ENCODE assay signal across 24 cellular contexts in genomic region chr14:89775161-89775560, GRCh38.
DNase-seq lines count a peak whose midpoint lies in the region; ATAC-seq, FAIRE-seq and TF ChIP-seq lines count a peak whose summit lies in the region.
"Had no signal": no experiment of that assay in that cellular context is flagged by ENCODE, and none has a peak within 500 bp of the region (broad histone marks: within the 10 kb centered on the region; RNA-seq: fewer than 3 reads in every experiment).

No MANE protein-coding gene starts in this region.

- H3K9me3 ChIP-seq in DND-41 (ENCODE audit: insufficient read depth, low read length, severe bottlenecking), result peaks cover 2% of the 10 kb centered on the region
- H3K9me3 ChIP-seq: A549 had no signal

- H3K36me3 Mint-ChIP-seq in immature natural killer cell, result no peaks in the 10 kb centered on the region
- no peaks in the 10 kb centered on the region for H3K36me3 Mint-ChIP-seq in MCF 10A (ENCODE audit: insufficient read depth, unreplicated experiment)
- H3K36me3 Mint-ChIP-seq: CD14-positive monocyte; CD8-positive, alpha-beta memory T cell had no signal

- peaks cover 41% of the 10 kb centered on the region for H3K4me1 ChIP-seq in DND-41 (ENCODE audit: insufficient read depth, low read length)

- TF ChIP-seq CTCF in DND-41 (IDR thresholded peaks at IDR 0.05; ENCODE audit: borderline replicate concordance, extremely low read depth, low read length, poor library complexity, severe bottlenecking) (no peak), MCF 10A (IDR thresholded peaks at IDR 0.05; ENCODE audit: unreplicated experiment) (no peak)

- H3K4me3 ChIP-seq in DND-41 (ENCODE audit: low read depth in 1 of 2, low read length in 2 of 2), result no peak overlapping the region
- H3K4me3 ChIP-seq: A549 had no signal

- DNase-seq in DND-41, result no peak
- DNase-seq in dermis blood vessel endothelial cell, result peak; percentile 60
- no peak for DNase-seq in immature natural killer cell
- DNase-seq in MCF 10A (ENCODE audit: unreplicated experiment), result no peak
- no peak for DNase-seq in T-helper 1 cell
- no peak for DNase-seq in frontal cortex (ENCODE audit: low spot score in 2 of 2)
- DNase-seq: CD8-positive, alpha-beta memory T cell; DMS 273 treated with DMSO at 0.1 percent for 48 hours; DMS79; GF-D8; H7; KBM-7; MM.1S; NCI-H2029; NCI-H446 treated with DMSO at 0.1 percent for 48 hours; NCI-H526; NCI-H82; NK-92 treated with Interleukin-12 subunit alpha and Interleukin-12 subunit beta, amount 100 ng/mL, for 24 hours; PC-3 had no signal

- no peak for FAIRE-seq in frontal cortex (lab: Jason Lieb, UNC)
- FAIRE-seq: A549, GM12892, HTR-8/SVneo had no signal

- no peak overlapping the region for H2AFZ ChIP-seq in DND-41 (ENCODE audit: low read depth, low read length)

- H3K27ac ChIP-seq in DND-41 (ENCODE audit: low read length), result peak overlapping the region; percentile 94
- H3K27ac ChIP-seq: A549 had no signal

- H3K27ac Mint-ChIP-seq in immature natural killer cell (peak overlapping the region in 4 of 6 donors; percentile 20 to 69 (median 36)), MCF 10A (ENCODE audit: low read depth, unreplicated experiment) (no peak overlapping the region)

- BruUV-seq in MCF 10A (replicated peaks; lab: Mats Ljungman, UMichigan), result no TSS peak

- H3K4me3 Mint-ChIP-seq in immature natural killer cell, result no peak overlapping the region
- H3K4me3 Mint-ChIP-seq in MCF 10A (ENCODE audit: unreplicated experiment), result no peak overlapping the region
- H3K4me3 Mint-ChIP-seq: CD14-positive monocyte; CD8-positive, alpha-beta memory T cell had no signal

- H3K9me3 Mint-ChIP-seq in immature natural killer cell, result no peaks in the 10 kb centered on the region
- peaks cover 8% of the 10 kb centered on the region for H3K9me3 Mint-ChIP-seq in MCF 10A (ENCODE audit: unreplicated experiment)
- H3K9me3 Mint-ChIP-seq: CD8-positive, alpha-beta memory T cell had no signal

- CTCF ChIA-PET in MCF 10A (lab: Yijun Ruan, JAX), result interaction anchor here (0.5 to 0.9 kb wide), 2 partner anchors 30 to 251 kb away, joined by 4 read pairs; no protein-coding TSS in a partner anchor

- POLR2A ChIA-PET in MCF 10A (lab: Yijun Ruan, JAX), result no interaction called here

- no peaks in the 10 kb centered on the region for H3K79me2 ChIP-seq in DND-41 (ENCODE audit: insufficient read depth, low read length)

- no peaks in the 10 kb centered on the region for H3K36me3 ChIP-seq in DND-41 (ENCODE audit: insufficient read depth, low read length)

- ATAC-seq in DND-41 (ENCODE audit: insufficient read depth, low read depth), result no peak
- no peak for ATAC-seq in HG03280 (IDR thresholded peaks at IDR 0.05; ENCODE audit: unreplicated experiment)
- ATAC-seq: A549, PC-3 had no signal

- peaks cover 22 to 28% of the 10 kb centered on the region in 2 donors for H3K4me1 Mint-ChIP-seq in immature natural killer cell
- H3K4me1 Mint-ChIP-seq in MCF 10A (ENCODE audit: insufficient read depth, unreplicated experiment), result peaks cover 9% of the 10 kb centered on the region

- no peak overlapping the region for H3K9ac ChIP-seq in DND-41 (ENCODE audit: low read depth, low read length)

- H3K4me2 ChIP-seq in DND-41 (ENCODE audit: insufficient read depth, low read length), result no peak overlapping the region
- H3K4me2 ChIP-seq: A549 had no signal

- peaks cover 4 to 13% (median 4%) of the 10 kb centered on the region in 3 donors for H3K27me3 Mint-ChIP-seq in immature natural killer cell (ENCODE audit: low read depth in 3 of 3)
- peaks cover 11% of the 10 kb centered on the region for H3K27me3 Mint-ChIP-seq in MCF 10A (ENCODE audit: insufficient read depth, unreplicated experiment)
- H3K27me3 Mint-ChIP-seq: CD8-positive, alpha-beta memory T cell had no signal

- H4K20me1 ChIP-seq in DND-41 (ENCODE audit: insufficient read depth, low read length), result no peaks in the 10 kb centered on the region

- no peaks in the 10 kb centered on the region for H3K27me3 ChIP-seq in DND-41 (ENCODE audit: insufficient read depth, low read length, poor library complexity)

- intact Hi-C loops in MCF 10A (cut with micrococcal nuclease), result no loop called here
